In genomic region chr13:28746289-28746612, GRCh38 we compare ENCODE assay signal across 24 cellular contexts. TPM values are rescaled to one million over a fixed set of nuclear protein-coding genes. Genes with fewer than 3 reads are reported as not detected.
DNase-seq lines count a peak whose midpoint lies in the region; ATAC-seq, FAIRE-seq and TF ChIP-seq lines count a peak whose summit lies in the region.
"Had no signal": no experiment of that assay in that cellular context is flagged by ENCODE, and none has a peak within 500 bp of the region (broad histone marks: within the 10 kb centered on the region; RNA-seq: fewer than 3 reads in every experiment).

No MANE protein-coding gene starts in this region.

- no peak overlapping the region for H2BK120ac ChIP-seq in mesendoderm (ENCODE audit: low read depth, low read length)

- H3K27ac ChIP-seq in GM23338 (ENCODE audit: low read depth) (no peak overlapping the region), HUES64 (ENCODE audit: low read depth, low read length) (peak overlapping the region; percentile 41; the same call in 1 of the 2 replicates), K562 (ENCODE audit: extremely low read depth, low read depth, low read length) (no peak overlapping the region), mesendoderm (ENCODE audit: low read depth, low read length) (no peak overlapping the region), uterus (no peak overlapping the region)
- H3K27ac ChIP-seq: 22Rv1, BLaER1, C4-2B had no signal

- H2BK15ac ChIP-seq in mesendoderm (replicated peaks; ENCODE audit: low read depth), result peak overlapping the region; percentile 100

- H4K20me1 ChIP-seq in GM23338 (replicated peaks; ENCODE audit: insufficient read depth) (no peaks in the 10 kb centered on the region), K562 (replicated peaks; ENCODE audit: control insufficient read depth, insufficient read depth, low read length) (no peaks in the 10 kb centered on the region)
- H4K20me1 ChIP-seq: BLaER1 had no signal

- no peaks in the 10 kb centered on the region for H3K9me2 ChIP-seq in GM23338 (ENCODE audit: insufficient read depth)

- no peak overlapping the region for H3K4me3 Mint-ChIP-seq in GM23338
- no peak overlapping the region for H3K4me3 Mint-ChIP-seq in activated T-helper 17 cell treated with anti-CD3 and anti-CD28 coated beads, Interleukin-2, amount 50 U/mL, for 72 hours
- H3K4me3 Mint-ChIP-seq: B cell; CD4-positive, CD25-positive, alpha-beta regulatory T cell; CD8-positive, alpha-beta T cell had no signal

- no peak overlapping the region for H3K18ac ChIP-seq in mesendoderm (ENCODE audit: low read length)

- CTCF ChIA-PET in K562 (lab: Yijun Ruan, JAX; ENCODE audit: low intra/inter-chr PET ratio), result no interaction called here

- peaks cover 39% of the 10 kb centered on the region for H3K4me1 Mint-ChIP-seq in GM23338
- H3K4me1 Mint-ChIP-seq in activated T-helper 17 cell treated with anti-CD3 and anti-CD28 coated beads, Interleukin-2, amount 50 U/mL, for 72 hours, result peaks cover 6% of the 10 kb centered on the region
- H3K4me1 Mint-ChIP-seq: B cell had no signal

- H2AK5ac ChIP-seq in mesendoderm (ENCODE audit: low read length), result no peak overlapping the region

- TF ChIP-seq CTCF in GM23338 (conservative IDR thresholded peaks at IDR 0.05; ENCODE audit: low read depth in 2 of 2), result no peak
- TF ChIP-seq CTCF in K562 (IDR thresholded peaks at IDR 0.05 in 2 of 3, conservative IDR thresholded peaks at IDR 0.05 in 1 of 3; ENCODE audit: insufficient read depth in 2 of 3, low read depth in 1 of 3, low read length in 3 of 3), result no peak
- TF ChIP-seq CTCF in uterus (IDR thresholded peaks at IDR 0.05), result no peak

- TF ChIP-seq RAD21 in K562 (CRISPR knock-in tag; conservative IDR thresholded peaks at IDR 0.05 in 1 of 2, IDR thresholded peaks at IDR 0.05 in 1 of 2), result no peak

- no peak overlapping the region for H3K4me2 ChIP-seq in GM23338
- H3K4me2 ChIP-seq in K562 (ENCODE audit: insufficient read depth, low read length), result no peak overlapping the region
- no peak overlapping the region for H3K4me2 ChIP-seq in mesendoderm (ENCODE audit: low read length)
- H3K4me2 ChIP-seq: BLaER1 had no signal

- peaks cover 3% of the 10 kb centered on the region; the same call in 1 of the 3 replicates for H3K36me3 Mint-ChIP-seq in GM23338 (ENCODE audit: low read depth)
- no peaks in the 10 kb centered on the region for H3K36me3 Mint-ChIP-seq in activated T-helper 17 cell treated with anti-CD3 and anti-CD28 coated beads, Interleukin-2, amount 50 U/mL, for 72 hours (ENCODE audit: low read depth)
- H3K36me3 Mint-ChIP-seq: CD4-positive, CD25-positive, alpha-beta regulatory T cell; CD8-positive, alpha-beta T cell had no signal

- H3K9ac ChIP-seq in HUES64 (ENCODE audit: low read depth, low read length) (no peak overlapping the region), K562 (ENCODE audit: insufficient read depth in 1 of 2, low read depth in 2 of 2, low read length in 2 of 2) (no peak overlapping the region), mesendoderm (ENCODE audit: low read length) (no peak overlapping the region)
- H3K9ac ChIP-seq: BLaER1 had no signal

- H3K27ac Mint-ChIP-seq in GM23338, result no peak overlapping the region
- no peak overlapping the region for H3K27ac Mint-ChIP-seq in activated T-helper 17 cell treated with anti-CD3 and anti-CD28 coated beads, Interleukin-2, amount 50 U/mL, for 72 hours
- H3K27ac Mint-ChIP-seq: B cell; CD8-positive, alpha-beta T cell had no signal

- H3K23ac ChIP-seq in mesendoderm (ENCODE audit: low read length), result no peak overlapping the region

- H3K4ac ChIP-seq in mesendoderm (ENCODE audit: low read depth, low read length), result no peak overlapping the region

- BruUV-seq in K562 (replicated peaks; lab: Mats Ljungman, UMichigan), result no TSS peak

- H3K4me1 ChIP-seq in GM23338 (ENCODE audit: insufficient read depth), result peaks cover 21% of the 10 kb centered on the region; the same call in 1 of the 2 replicates
- peaks cover 34% of the 10 kb centered on the region for H3K4me1 ChIP-seq in HUES64 (ENCODE audit: insufficient read depth, low read length)
- H3K4me1 ChIP-seq in K562 (replicated peaks in 1 of 2; ENCODE audit: control insufficient read depth in 2 of 2, insufficient read depth in 2 of 2, low read length in 2 of 2), result no peaks in the 10 kb centered on the region; a peak in 2 of 5 replicates
- peaks cover 3% of the 10 kb centered on the region for H3K4me1 ChIP-seq in mesendoderm (ENCODE audit: control insufficient read depth, low read depth, low read length)
- no peaks in the 10 kb centered on the region for H3K4me1 ChIP-seq in uterus
- H3K4me1 ChIP-seq: BLaER1, Caco-2 had no signal

- FAIRE-seq in K562 (lab: Jason Lieb, UNC), result no peak
- FAIRE-seq: A204.1, G401.6, GM12892, GM19239 had no signal

- no peaks in the 10 kb centered on the region for H3K79me2 ChIP-seq in GM23338 (replicated peaks; ENCODE audit: insufficient read depth)
- H3K79me2 ChIP-seq in K562 (ENCODE audit: control insufficient read depth, insufficient read depth, low read length), result no peaks in the 10 kb centered on the region
- H3K79me2 ChIP-seq in mesendoderm (ENCODE audit: control insufficient read depth, insufficient read depth, low read length), result no peaks in the 10 kb centered on the region

- TF ChIP-seq EP300 in K562 (IDR thresholded peaks at IDR 0.05; ENCODE audit: low read length), result no peak

- H3K4me3 ChIP-seq in GM23338, result no peak overlapping the region
- no peak overlapping the region for H3K4me3 ChIP-seq in HUES64 (ENCODE audit: low read length)
- no peak overlapping the region for H3K4me3 ChIP-seq in K562
- H3K4me3 ChIP-seq in mesendoderm (ENCODE audit: low read length), result no peak overlapping the region
- no peak overlapping the region for H3K4me3 ChIP-seq in uterus
- H3K4me3 ChIP-seq: BLaER1 had no signal

- no peak overlapping the region for H3K56ac ChIP-seq in mesendoderm (ENCODE audit: low read length)

- intact Hi-C loops in K562 (cut with micrococcal nuclease) (no loop called here), uterus (cut with DNase I; ENCODE audit: low total_unique reads) (no loop called here)

- POLR2A ChIA-PET in K562 (lab: Yijun Ruan, JAX), result no interaction called here

- peaks cover 13% of the 10 kb centered on the region for H3K27me3 Mint-ChIP-seq in GM23338 (ENCODE audit: insufficient read depth, low read depth, poor library complexity)
- H3K27me3 Mint-ChIP-seq in activated T-helper 17 cell treated with anti-CD3 and anti-CD28 coated beads, Interleukin-2, amount 50 U/mL, for 72 hours, result no peaks in the 10 kb centered on the region

- H2AFZ ChIP-seq in GM23338 (no peak overlapping the region), K562 (ENCODE audit: low read depth, low read length) (no peak overlapping the region)

- in situ Hi-C loops in K562 (cut with MboI), result no loop called here

- no peaks in the 10 kb centered on the region for H3F3A ChIP-seq in GM23338 (replicated peaks; ENCODE audit: low read depth)

- no peak overlapping the region for H2BK5ac ChIP-seq in mesendoderm (ENCODE audit: low read length)

- WGBS in HUES64, result 91% methylated on average over 4 of the region's 4 CpGs
- WGBS in K562 (ENCODE audit: insufficient coverage, low coverage, missing lambda C conversion rate), result 20% methylated on average over 4 of the region's 4 CpGs
- no CpG with 5 or more reads among the region's 4 CpGs for WGBS in mesendoderm (ENCODE audit: extremely low coverage, insufficient coverage, low lambda C conversion rate)

- DNase-seq in GM23338 (ENCODE audit: low spot score), result no peak
- DNase-seq in K562 (ENCODE audit: extremely low read depth in 1 of 4, low spot score in 3 of 4), result no peak
- peak; percentile 8 for DNase-seq in mesendoderm
- no peak for DNase-seq in stimulated activated CD4-positive, alpha-beta T cell treated with anti-CD3 and anti-CD28 coated beads, Interleukin-15, amount 100 ng/mL, for 24 hours
- DNase-seq in uterus, result no peak
- DNase-seq: Caco-2; CD4-positive, CD25-positive, alpha-beta regulatory T cell; CD8-positive, alpha-beta T cell; DMS153; DND-41; GOT3; H7 had no signal

- H4K5ac ChIP-seq in mesendoderm (ENCODE audit: low read length), result no peak overlapping the region

- no peaks in the 10 kb centered on the region for H3K9me1 ChIP-seq in K562 (ENCODE audit: control insufficient read depth, insufficient read depth, low read length)

- H3K27me3 ChIP-seq in GM23338 (ENCODE audit: insufficient read depth), result no peaks in the 10 kb centered on the region
- H3K27me3 ChIP-seq in HUES64 (ENCODE audit: insufficient read depth, low read length), result no peaks in the 10 kb centered on the region
- no peaks in the 10 kb centered on the region for H3K27me3 ChIP-seq in K562 (ENCODE audit: control insufficient read depth in 2 of 2, insufficient read depth in 2 of 2, low read length in 2 of 2)
- no peaks in the 10 kb centered on the region for H3K27me3 ChIP-seq in mesendoderm (ENCODE audit: insufficient read depth, low read length, poor library complexity)
- H3K27me3 ChIP-seq in uterus, result no peaks in the 10 kb centered on the region
- H3K27me3 ChIP-seq: BLaER1 had no signal

- H3K36me3 ChIP-seq in GM23338 (ENCODE audit: insufficient read depth) (no peaks in the 10 kb centered on the region), HUES64 (ENCODE audit: insufficient read depth, low read length) (no peaks in the 10 kb centered on the region), K562 (ENCODE audit: control insufficient read depth, insufficient read depth, low read length) (no peaks in the 10 kb centered on the region), mesendoderm (ENCODE audit: control insufficient read depth, insufficient read depth, low read length) (no peaks in the 10 kb centered on the region), uterus (no peaks in the 10 kb centered on the region)
- H3K36me3 ChIP-seq: BLaER1 had no signal

- H3K79me1 ChIP-seq in mesendoderm (ENCODE audit: low read length), result no peaks in the 10 kb centered on the region

- no peak for ATAC-seq in GM23338
- ATAC-seq in K562, result no peak
- no peak for ATAC-seq in activated T-helper 17 cell treated with anti-CD3 and anti-CD28 coated beads, Interleukin-2, amount 50 U/mL, for 72 hours (replicated peaks)
- ATAC-seq in GM18502 (IDR thresholded peaks at IDR 0.05; ENCODE audit: poor library complexity, unreplicated experiment), result no peak
- ATAC-seq: CD8-positive, alpha-beta T cell; HCT116 had no signal

- no peak overlapping the region for H4K8ac ChIP-seq in mesendoderm (ENCODE audit: low read depth, low read length)

- H3K9me3 ChIP-seq in HUES64 (ENCODE audit: insufficient read depth, low read depth, low read length) (no peaks in the 10 kb centered on the region), K562 (replicated peaks; ENCODE audit: control insufficient read depth, insufficient read depth, low read depth, low read length) (no peaks in the 10 kb centered on the region), uterus (no peaks in the 10 kb centered on the region)
- H3K9me3 ChIP-seq: BLaER1, Caco-2 had no signal

- peaks cover 3% of the 10 kb centered on the region; the same call in 1 of the 3 replicates for H3K9me3 Mint-ChIP-seq in GM23338
- H3K9me3 Mint-ChIP-seq in activated T-helper 17 cell treated with anti-CD3 and anti-CD28 coated beads, Interleukin-2, amount 50 U/mL, for 72 hours, result no peaks in the 10 kb centered on the region
- H3K9me3 Mint-ChIP-seq: CD8-positive, alpha-beta T cell had no signal

- TF ChIP-seq POLR2A in K562 (conservative IDR thresholded peaks at IDR 0.05), result no peak
- no peak for TF ChIP-seq POLR2A in uterus (IDR thresholded peaks at IDR 0.05)

RNA-seq across cellular contexts. Expression of gene SLC46A3, which starts 27.5 kb away (rescaled TPM):
- total RNA-seq in GM23338 (2014; rRNA removed; shearing (Covaris generic)), result 0.28 and 0.39 TPM in 2 replicates
- polyA plus RNA-seq in GM23338 (2016; fragmentation: Nextera tagmentation; extraction: Ambion mirVana) (0.16 and 0.21 TPM in 2 replicates), K562 (2011; rRNA removed) (1.2 and 2.6 TPM in 2 replicates), K562 (2014; fragmentation: Illumina TruSeq; extraction: Trizol) (0.32 and 0.58 TPM in 2 replicates), K562 (2014; fragmentation: Nextera tagmentation; extraction: Ambion mirVana) (under 1 TPM; 0.14 to 0.20 TPM), K562 (2014; rRNA removed) (0.37 and 0.73 TPM in 2 replicates)
- polyA plus RNA-seq in HUES64 (2013, experiment 1 of 2), result 0.25 TPM
- 0.44 TPM for polyA plus RNA-seq in HUES64 (2013, experiment 2 of 2)
- 0.97 and 2.0 TPM in 2 replicates for total RNA-seq in K562 (2011; cell fraction: chromatin; rRNA removed; ENCODE audit: low replicate concordance)
- total RNA-seq in K562 (2011; cell fraction: nucleolus; rRNA removed), result 0.50 and 1.2 TPM in 2 replicates
- total RNA-seq in K562 (2011; cell fraction: nucleoplasm; rRNA removed), result 1.5 and 2.1 TPM in 2 replicates
- total RNA-seq in K562 (2014; rRNA removed) (0.54 and 0.61 TPM in 2 replicates), K562 (2014; rRNA removed; fragmentation: Illumina TruSeq; extraction: Trizol) (0.51 and 0.54 TPM in 2 replicates), K562 (2015; rRNA removed; fragmentation: Illumina TruSeq; extraction: Trizol) (0.38 and 0.43 TPM in 2 replicates), K562 (2021) (0.54 and 0.66 TPM in 2 replicates), uterus (10 to 100 TPM in 1 of 4 donors, 1 to 10 TPM in 3; 2.3 to 12.1 (median 5.9) TPM)
- 0.54 and 1.6 TPM in 2 replicates for polyA plus RNA-seq in K562 (2011; cell fraction: cytosol; rRNA removed)
- polyA plus RNA-seq in K562 (2011; cell fraction: nucleus; rRNA removed), result 1.5 and 4.8 TPM in 2 replicates
- polyA plus RNA-seq in K562 (2012), result 0.66 and 1.3 TPM in 2 replicates
- polyA minus RNA-seq in K562 (2011; rRNA and poly(A)+ RNA removed), result 1.4 and 1.6 TPM in 2 replicates
- polyA minus RNA-seq in K562 (2011; cell fraction: cytosol; rRNA and poly(A)+ RNA removed), result 0.86 TPM in 1 of 2 replicates, not detected in the other
- polyA minus RNA-seq in K562 (2011; cell fraction: nucleus; rRNA and poly(A)+ RNA removed), result 0.54 and 2.3 TPM in 2 replicates
- 1.1 TPM for polyA plus RNA-seq in mesendoderm (2013, experiment 1 of 2)
- 0.85 TPM for polyA plus RNA-seq in mesendoderm (2013, experiment 2 of 2)
- 1 to 10 TPM; 2.4 to 3.2 TPM for total RNA-seq in activated T-helper 17 cell treated with anti-CD3 and anti-CD28 coated beads, Interleukin-2, amount 50 U/mL, for 72 hours
